6 cellular contexts compared by ENCODE assay signal in the genomic region with DNA sequence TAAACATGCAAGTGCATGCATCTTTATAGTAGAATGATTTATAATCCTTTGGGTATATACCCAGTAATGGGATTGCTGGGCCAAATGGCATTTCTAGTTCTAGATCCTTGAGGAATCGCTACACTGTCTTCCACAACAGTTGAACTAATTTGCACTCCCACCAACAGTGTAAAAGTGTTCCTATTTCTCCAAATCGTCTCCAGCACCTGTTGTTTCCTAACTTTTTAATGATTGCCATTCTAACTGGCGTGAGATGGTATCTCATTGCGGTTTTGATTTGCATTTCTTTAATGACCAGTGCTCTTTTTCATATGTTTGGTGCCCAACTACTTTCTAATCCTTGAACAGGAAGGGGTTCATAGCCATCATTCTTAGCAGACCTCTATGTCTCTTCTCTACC. TPM values are rescaled to one million over a fixed set of nuclear protein-coding genes. Genes with fewer than 3 reads are reported as not detected.
A peak's percentile ranks its signal among the peaks of the same experiment; 100 is the strongest.
DNase-seq lines count a peak whose midpoint lies in the region; ATAC-seq and TF ChIP-seq lines count a peak whose summit lies in the region.
"Not testable (repeated sequence)": the region's sequence is repeated elsewhere in the genome, so short reads cannot be mapped to it uniquely, and the experiment has no call there.

No MANE protein-coding gene starts in this region.

- not testable (repeated sequence) for H3K4me3 Mint-ChIP-seq in CD4-positive, alpha-beta T cell; activated T-helper 17 cell treated with anti-CD3 and anti-CD28 coated beads, Interleukin-2, amount 50 U/mL, for 72 hours; natural killer cell

- H3K9me3 Mint-ChIP-seq in CD4-positive, alpha-beta T cell; activated T-helper 17 cell treated with anti-CD3 and anti-CD28 coated beads, Interleukin-2, amount 50 U/mL, for 72 hours; natural killer cell: not testable (repeated sequence)

- H3K36me3 ChIP-seq in HEK293 (ENCODE audit: control insufficient read depth in 2 of 2, insufficient read depth in 1 of 2, low read length in 2 of 2); ascending aorta; skeletal muscle tissue (ENCODE audit: control insufficient read depth in 3 of 3, insufficient read depth in 3 of 3, low read length in 3 of 3): not testable (repeated sequence)

- ATAC-seq in CD4-positive, alpha-beta T cell (ENCODE audit: poor library complexity); activated T-helper 17 cell treated with anti-CD3 and anti-CD28 coated beads, Interleukin-2, amount 50 U/mL, for 72 hours (replicated peaks); natural killer cell: not testable (repeated sequence)

- not testable (repeated sequence) for H3K4me1 ChIP-seq in HEK293 (ENCODE audit: control insufficient read depth, insufficient read depth, low read length)
- H3K4me1 ChIP-seq in ascending aorta (peaks cover 19 to 30% of the 10 kb centered on the region in 2 donors), skeletal muscle tissue (ENCODE audit: control insufficient read depth in 3 of 3, insufficient read depth in 3 of 3, low read length in 3 of 3) (peaks cover 22 to 29% (median 25%) of the 10 kb centered on the region in 3 donors)

- not testable (repeated sequence) for H3K27me3 ChIP-seq in CD4-positive, alpha-beta T cell (ENCODE audit: control insufficient read depth, insufficient read depth, low read length); ascending aorta; skeletal muscle tissue (ENCODE audit: control insufficient read depth in 3 of 3, insufficient read depth in 3 of 3, low read length in 3 of 3)

- CTCF ChIA-PET in CD4-positive, alpha-beta T cell (lab: Charles Lee); HEK293 (lab: Yijun Ruan, JAX): not testable (repeated sequence)

- H3K4me1 Mint-ChIP-seq in CD4-positive, alpha-beta T cell (ENCODE audit: low read depth) = peaks cover 79% of the 10 kb centered on the region
- peaks cover 23% of the 10 kb centered on the region for H3K4me1 Mint-ChIP-seq in activated T-helper 17 cell treated with anti-CD3 and anti-CD28 coated beads, Interleukin-2, amount 50 U/mL, for 72 hours
- peaks cover 51 to 68% of the 10 kb centered on the region in 2 donors for H3K4me1 Mint-ChIP-seq in natural killer cell

- H3K4me3 ChIP-seq in HEK293 (ENCODE audit: low read depth, low read length); ascending aorta; skeletal muscle tissue (ENCODE audit: low read length in 3 of 3): not testable (repeated sequence)

- not testable (repeated sequence) for H3K27me3 Mint-ChIP-seq in CD4-positive, alpha-beta T cell; activated T-helper 17 cell treated with anti-CD3 and anti-CD28 coated beads, Interleukin-2, amount 50 U/mL, for 72 hours; natural killer cell (ENCODE audit: low read depth in 2 of 2)

- peaks cover 47% of the 10 kb centered on the region for H3K36me3 Mint-ChIP-seq in CD4-positive, alpha-beta T cell (ENCODE audit: low read depth)
- peaks cover 33% of the 10 kb centered on the region for H3K36me3 Mint-ChIP-seq in activated T-helper 17 cell treated with anti-CD3 and anti-CD28 coated beads, Interleukin-2, amount 50 U/mL, for 72 hours (ENCODE audit: low read depth)
- H3K36me3 Mint-ChIP-seq in natural killer cell = not testable (repeated sequence)

- not testable (repeated sequence) for DNase-seq in CD4-positive, alpha-beta T cell; ascending aorta (ENCODE audit: low spot score in 2 of 2); natural killer cell

- H3K27ac Mint-ChIP-seq in CD4-positive, alpha-beta T cell = peak overlapping the region; percentile 16
- peak overlapping the region; percentile 42 for H3K27ac Mint-ChIP-seq in activated T-helper 17 cell treated with anti-CD3 and anti-CD28 coated beads, Interleukin-2, amount 50 U/mL, for 72 hours
- peak overlapping the region; percentile 30 to 63 for H3K27ac Mint-ChIP-seq in natural killer cell

- H3K9me3 ChIP-seq in CD4-positive, alpha-beta T cell (ENCODE audit: control insufficient read depth, low read length); HEK293 (ENCODE audit: control insufficient read depth, insufficient read depth, low read depth, low read length); ascending aorta; skeletal muscle tissue (ENCODE audit: control insufficient read depth in 3 of 3, low read length in 3 of 3): not testable (repeated sequence)

- POLR2A ChIA-PET in CD4-positive, alpha-beta T cell (lab: Charles Lee) = not testable (repeated sequence)
- POLR2A ChIA-PET in HEK293 (lab: Yijun Ruan, JAX) = interaction anchor here (0.6 kb wide), 1 partner anchor 54 kb away, joined by 3 read pairs; no protein-coding TSS in a partner anchor

- intact Hi-C loops in CD4-positive, alpha-beta T cell (cut with DNase I, micrococcal nuclease); ascending aorta (cut with DNase I); natural killer cell (cut with micrococcal nuclease): not testable (repeated sequence)

- not testable (repeated sequence) for TF ChIP-seq CTCF in CD4-positive, alpha-beta T cell (IDR thresholded peaks at IDR 0.05); HEK293 (tag by site-specific recombination; IDR thresholded peaks at IDR 0.05); ascending aorta (IDR thresholded peaks at IDR 0.05); natural killer cell (IDR thresholded peaks at IDR 0.05)

- H3K9ac ChIP-seq in skeletal muscle tissue (ENCODE audit: low read depth in 1 of 3, low read length in 3 of 3) = not testable (repeated sequence)

- H3K27ac ChIP-seq in CD4-positive, alpha-beta T cell (ENCODE audit: low read depth, low read length); HEK293 (ENCODE audit: extremely low read depth, low read depth, low read length): not testable (repeated sequence)
- H3K27ac ChIP-seq in ascending aorta = peak overlapping the region; percentile 77 to 78
- peak overlapping the region; percentile 83 for H3K27ac ChIP-seq in skeletal muscle tissue (ENCODE audit: low read depth, low read length)

TF ChIP-seq in HEK293, 187 proteins besides CTCF, POLR2A, EP300 and RAD21:
- TF ChIP-seq ZNF184 (tag by site-specific recombination; IDR thresholded peaks at IDR 0.05) = peak; percentile 98

RNA-seq across cellular contexts. Expression of a gene that starts 7.8 kb away (rescaled TPM):
- total RNA-seq in CD4-positive, alpha-beta T cell = 10 to 100 TPM; 32.9 to 35.3 TPM
- 10 to 100 TPM; 26.6 to 55.2 TPM for total RNA-seq in activated T-helper 17 cell treated with anti-CD3 and anti-CD28 coated beads, Interleukin-2, amount 50 U/mL, for 72 hours
- total RNA-seq in ascending aorta = 33.8 TPM
- 10 to 100 TPM; 31.1 to 37.4 (median 34.8) TPM for total RNA-seq in natural killer cell
- total RNA-seq in skeletal muscle tissue = 14.1 TPM

RNA-seq across cellular contexts. Expression of a gene that starts 18.6 kb away (rescaled TPM):
- total RNA-seq in CD4-positive, alpha-beta T cell = 1 to 10 TPM; 6.8 to 8.3 TPM
- total RNA-seq in activated T-helper 17 cell treated with anti-CD3 and anti-CD28 coated beads, Interleukin-2, amount 50 U/mL, for 72 hours = 10 to 100 TPM; 17.4 to 42.1 TPM
- 20.4 TPM for total RNA-seq in ascending aorta
- 10 to 100 TPM; 10.6 to 13.1 (median 11.8) TPM for total RNA-seq in natural killer cell
- 18.8 TPM for total RNA-seq in skeletal muscle tissue

RNA-seq across cellular contexts. Expression of a gene that starts 38.4 kb away (rescaled TPM):
- total RNA-seq in CD4-positive, alpha-beta T cell = 10 to 100 TPM; 11.6 to 13.4 TPM
- total RNA-seq in activated T-helper 17 cell treated with anti-CD3 and anti-CD28 coated beads, Interleukin-2, amount 50 U/mL, for 72 hours = 10 to 100 TPM in 1 of 2 donors, 1 to 10 TPM in 1; 9.7 to 16.1 TPM
- total RNA-seq in ascending aorta (2.4 TPM), natural killer cell (10 to 100 TPM in 2 of 3 donors, 1 to 10 TPM in 1; 8.5 to 13.0 (median 10.7) TPM), skeletal muscle tissue (14.6 TPM)

RNA-seq across cellular contexts. Expression of a gene that starts 59.4 kb away (rescaled TPM):
- 100 to 1,000 TPM; 276 to 280 TPM for total RNA-seq in CD4-positive, alpha-beta T cell
- 100 to 1,000 TPM; 107 to 172 TPM for total RNA-seq in activated T-helper 17 cell treated with anti-CD3 and anti-CD28 coated beads, Interleukin-2, amount 50 U/mL, for 72 hours
- total RNA-seq in ascending aorta = 133 TPM
- total RNA-seq in natural killer cell = 100 to 1,000 TPM; 222 to 281 (median 275) TPM
- total RNA-seq in skeletal muscle tissue = 48.5 TPM
